ENCODE assay signal across 8 cellular contexts in genomic region chr11:101915811-101916291, GRCh38. TPM values are rescaled to one million over a fixed set of nuclear protein-coding genes. Genes with fewer than 3 reads are reported as not detected.
DNase-seq lines count a peak whose midpoint lies in the region; ATAC-seq and TF ChIP-seq lines count a peak whose summit lies in the region.

No MANE protein-coding gene starts in this region.

- peak overlapping the region; percentile 94 for H3K4me3 Mint-ChIP-seq in neural crest cell

- peaks cover 0 to 19% (median 10%) of the 10 kb centered on the region in 10 experiments; a peak in 14 of 20 replicates for H3K4me1 ChIP-seq in BLaER1 treated with 17β-estradiol and CSF1 and Interleukin-3, amounts not matched to agents 10 nM and 100 nM
- H3K4me1 ChIP-seq in SK-N-SH (ENCODE audit: control insufficient read depth in 1 of 2, insufficient read depth in 2 of 2, low read depth in 1 of 2, low read length in 1 of 2): peaks cover 0 to 7% of the 10 kb centered on the region in 2 experiments; a peak in 2 of 4 replicates

- H3K79me2 ChIP-seq in SK-N-SH (ENCODE audit: insufficient read depth): no peaks in the 10 kb centered on the region

- peak overlapping the region; percentile 59 to 95 (median 79); a peak in 21 of 22 replicates for H3K27ac ChIP-seq in BLaER1 treated with 17β-estradiol and CSF1 and Interleukin-3, amounts not matched to agents 10 nM and 100 nM
- peak overlapping the region; percentile 95 for H3K27ac ChIP-seq in SK-N-SH (ENCODE audit: low read depth in 2 of 2, low read length in 1 of 2)

- peak; percentile 34 for DNase-seq in SK-N-SH
- DNase-seq in epithelial cell of proximal tubule (ENCODE audit: low read depth): no peak
- no peak for DNase-seq in neural crest cell (ENCODE audit: low read depth, low spot score)
- DNase-seq in iPS-NIHi11 (ENCODE audit: low spot score): no peak
- DNase-seq in NCI-H146 (lab: John Stamatoyannopoulos, UW): no peak

- ATAC-seq in GM18867 (IDR thresholded peaks at IDR 0.05; ENCODE audit: unreplicated experiment) (peak; percentile 39), HG03354 (IDR thresholded peaks at IDR 0.05; ENCODE audit: poor library complexity, severe bottlenecking, unreplicated experiment) (peak; percentile 60)

- peaks cover 21% of the 10 kb centered on the region for H3F3A ChIP-seq in SK-N-SH (replicated peaks; ENCODE audit: insufficient read depth)

- H4K20me1 ChIP-seq in BLaER1 treated with 17β-estradiol and CSF1 and Interleukin-3, amounts not matched to agents 10 nM and 100 nM: no peaks in the 10 kb centered on the region
- H4K20me1 ChIP-seq in SK-N-SH (ENCODE audit: insufficient read depth): no peaks in the 10 kb centered on the region

- no peaks in the 10 kb centered on the region for H3K36me3 Mint-ChIP-seq in neural crest cell (ENCODE audit: low read depth)

- no peak for TF ChIP-seq RAD21 in SK-N-SH (IDR thresholded peaks at IDR 0.05; ENCODE audit: low read length)

- TF ChIP-seq CTCF in SK-N-SH (IDR thresholded peaks at IDR 0.05): no peak
- no peak for TF ChIP-seq CTCF in epithelial cell of proximal tubule (conservative IDR thresholded peaks at IDR 0.05; ENCODE audit: low read depth, low read length)
- TF ChIP-seq CTCF in neural crest cell (conservative IDR thresholded peaks at IDR 0.05): no peak

- peaks cover 0 to 8% (median 6%) of the 10 kb centered on the region in 11 experiments; a peak in 7 of 22 replicates for H3K9me3 ChIP-seq in BLaER1 treated with 17β-estradiol and CSF1 and Interleukin-3, amounts not matched to agents 10 nM and 100 nM (replicated peaks in 1 of 11)
- H3K9me3 ChIP-seq in SK-N-SH: no peaks in the 10 kb centered on the region

- H3K9ac ChIP-seq in BLaER1 treated with 17β-estradiol and CSF1 and Interleukin-3, amounts not matched to agents 10 nM and 100 nM: peak overlapping the region; percentile 70 to 83 (median 76); a peak in 15 of 22 replicates
- peak overlapping the region; percentile 86 for H3K9ac ChIP-seq in SK-N-SH

- H3K36me3 ChIP-seq in BLaER1 treated with 17β-estradiol and CSF1 and Interleukin-3, amounts not matched to agents 10 nM and 100 nM: no peaks in the 10 kb centered on the region
- H3K36me3 ChIP-seq in SK-N-SH (replicated peaks in 1 of 2; ENCODE audit: control insufficient read depth in 1 of 2, insufficient read depth in 2 of 2, low read length in 1 of 2): no peaks in the 10 kb centered on the region

- 2% methylated on average over 4 of the region's 4 CpGs for WGBS in SK-N-SH (ENCODE audit: low lambda C conversion rate)

- H3K9me3 Mint-ChIP-seq in neural crest cell: no peaks in the 10 kb centered on the region

- POLR2A ChIA-PET in SK-N-SH (lab: Yijun Ruan, JAX): no interaction called here

- no peaks in the 10 kb centered on the region for H3K9me2 ChIP-seq in SK-N-SH

- no peak for TF ChIP-seq EP300 in SK-N-SH (IDR thresholded peaks at IDR 0.05; ENCODE audit: borderline replicate concordance in 1 of 2, low read depth in 1 of 2, low read length in 1 of 2)

- H3K4me2 ChIP-seq in BLaER1 treated with 17β-estradiol and CSF1 and Interleukin-3, amounts not matched to agents 10 nM and 100 nM: peak overlapping the region; percentile 46 to 86 (median 58)
- peak overlapping the region; percentile 77 for H3K4me2 ChIP-seq in SK-N-SH

- H3K27me3 ChIP-seq in BLaER1 treated with 17β-estradiol and CSF1 and Interleukin-3, amounts not matched to agents 10 nM and 100 nM: no peaks in the 10 kb centered on the region
- H3K27me3 ChIP-seq in SK-N-SH (ENCODE audit: insufficient read depth): no peaks in the 10 kb centered on the region

- peak overlapping the region; percentile 54 to 72 (median 63); a peak in 17 of 20 replicates for H3K4me3 ChIP-seq in BLaER1 treated with 17β-estradiol and CSF1 and Interleukin-3, amounts not matched to agents 10 nM and 100 nM
- H3K4me3 ChIP-seq in SK-N-SH (ENCODE audit: low read depth in 2 of 2, low read length in 1 of 2): peak overlapping the region; percentile 78 to 82
- H3K4me3 ChIP-seq in epithelial cell of proximal tubule (ENCODE audit: low read depth, low read length): peak overlapping the region; percentile 82

- CTCF ChIA-PET in SK-N-SH (lab: Yijun Ruan, JAX): interaction anchor here (1.1 to 1.5 kb wide), 3 partner anchors 9 to 58 kb away, joined by 4 read pairs; no protein-coding TSS in a partner anchor

- peak overlapping the region; percentile 89 for H3K27ac Mint-ChIP-seq in neural crest cell (ENCODE audit: unreplicated experiment)

- peaks cover 29% of the 10 kb centered on the region for H3K4me1 Mint-ChIP-seq in neural crest cell

- H3K27me3 Mint-ChIP-seq in neural crest cell (ENCODE audit: low read depth): no peaks in the 10 kb centered on the region

- peak overlapping the region; percentile 85 for H2AFZ ChIP-seq in SK-N-SH (ENCODE audit: low read depth)

TF ChIP-seq in SK-N-SH, 30 proteins besides CTCF, POLR2A, EP300 and RAD21:
- TF ChIP-seq TAF1 (IDR thresholded peaks at IDR 0.05; ENCODE audit: borderline replicate concordance, low read depth, low read length): no peak
- TF ChIP-seq NFIC (IDR thresholded peaks at IDR 0.05; ENCODE audit: borderline replicate concordance): no peak
- no peak for TF ChIP-seq RFX5 (IDR thresholded peaks at IDR 0.05; ENCODE audit: low read length)
- TF ChIP-seq PBX3 (IDR thresholded peaks at IDR 0.05): no peak
- no peak for TF ChIP-seq ZBTB33 (IDR thresholded peaks at IDR 0.05; ENCODE audit: borderline replicate concordance, low read depth)
- no peak for TF ChIP-seq EZH2phosphoT487 (IDR thresholded peaks at IDR 0.05; ENCODE audit: borderline replicate concordance, low read depth)
- TF ChIP-seq SMC3 (IDR thresholded peaks at IDR 0.05; ENCODE audit: low read depth, low read length): no peak
TF ChIP-seq in SK-N-SH: peak in this region for 0.

RNA-seq across cellular contexts. Expression of gene ANGPTL5, which starts 0.5 kb away (rescaled TPM):
- not detected in 2 replicates for polyA plus RNA-seq in SK-N-SH (2012; rRNA removed)
- not detected in 2 replicates for polyA plus RNA-seq in SK-N-SH (2012; cell fraction: cytosol; rRNA removed)
- polyA plus RNA-seq in SK-N-SH (2012; cell fraction: nucleus; rRNA removed): not detected in 2 replicates
- not detected in 2 replicates for total RNA-seq in epithelial cell of proximal tubule
- not detected in 2 replicates for total RNA-seq in neural crest cell

RNA-seq across cellular contexts. Expression of gene CEP126, which starts 1.0 kb away (rescaled TPM):
- 1.4 and 2.1 TPM in 2 replicates for polyA plus RNA-seq in SK-N-SH (2012; rRNA removed)
- 1.6 and 1.7 TPM in 2 replicates for polyA plus RNA-seq in SK-N-SH (2012; cell fraction: cytosol; rRNA removed)
- 2.3 and 5.3 TPM in 2 replicates for polyA plus RNA-seq in SK-N-SH (2012; cell fraction: nucleus; rRNA removed)
- 0.72 and 0.92 TPM in 2 replicates for total RNA-seq in epithelial cell of proximal tubule
- 2.1 and 2.4 TPM in 2 replicates for total RNA-seq in neural crest cell
